In the genomic region with DNA sequence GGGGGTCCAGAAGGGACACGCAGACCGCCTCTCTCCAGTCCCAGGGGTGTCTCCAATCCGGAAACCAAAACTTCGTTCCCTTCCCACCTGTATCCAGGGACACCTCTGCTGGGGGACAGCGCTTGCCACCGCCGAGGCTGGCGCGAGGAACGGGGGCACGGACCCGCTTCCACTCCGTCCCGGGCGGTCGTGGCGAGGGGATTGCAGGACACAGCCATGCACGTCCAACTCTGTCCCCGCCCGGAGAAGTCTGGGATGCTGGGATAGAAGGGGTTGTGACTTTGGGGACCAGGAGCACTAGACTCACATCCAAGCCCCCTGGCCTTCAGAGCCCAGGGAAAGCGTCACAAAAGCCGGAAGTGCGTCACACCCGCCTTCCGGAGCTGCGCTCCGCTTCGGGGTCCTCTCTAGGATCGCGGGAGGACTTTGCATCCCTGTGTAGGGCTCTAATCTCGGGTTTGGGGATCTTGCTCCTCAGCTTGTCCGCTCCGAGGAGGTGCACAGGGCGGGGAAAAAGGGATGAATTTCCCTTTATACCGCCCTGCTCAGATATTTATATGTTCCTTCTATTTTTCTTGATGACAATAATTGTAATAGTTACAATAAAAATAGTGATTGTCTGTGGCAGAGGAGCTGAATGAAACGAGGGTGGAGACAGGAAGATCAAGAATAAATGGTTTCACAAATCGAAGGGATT, we compare ENCODE assay signal across 7 cellular contexts.
DNase-seq lines count a peak whose midpoint lies in the region; ATAC-seq and FAIRE-seq lines count a peak whose summit lies in the region.

A gene (minus strand): TSS at position 348 of the 697 bp plus-strand sequence. CDS start 3,707 bp downstream, outside the sequence.

- H3K36me3 ChIP-seq in iPS-15b (ENCODE audit: control insufficient read depth, insufficient read depth, low read length): no peaks in the 10 kb centered on the region

- peak; percentile 98 for FAIRE-seq in GM18507 (lab: Jason Lieb, UNC)

- no peaks in the 10 kb centered on the region for H3K4me1 ChIP-seq in iPS-15b (ENCODE audit: control insufficient read depth, insufficient read depth, low read length)

- peak; percentile 91 for ATAC-seq in HG02981 (IDR thresholded peaks at IDR 0.05; ENCODE audit: unreplicated experiment)

- peak within 1 kb of the TSS; percentile 97 for H3K9ac ChIP-seq in iPS-15b (ENCODE audit: low read depth, low read length)

- H3K4me3 ChIP-seq in iPS-15b (ENCODE audit: low read depth, low read length) (peak within 1 kb of the TSS; percentile 99), skeletal muscle cell (ENCODE audit: low read depth, low read length) (peak within 1 kb of the TSS; percentile 99)

- DNase-seq in GM18507 (ENCODE audit: extremely low spot score, insufficient read length, low read depth) (peak; percentile 94), NCI-H2081 treated with DMSO at 0.1 percent for 48 hours (lab: John Stamatoyannopoulos, UW) (peak; percentile 55), UCSD-AML1 (lab: John Stamatoyannopoulos, UW; ENCODE audit: unreplicated experiment) (peak; percentile 78), brain pericyte (ENCODE audit: low read depth, low spot score) (peak; percentile 62), skeletal muscle cell (ENCODE audit: low read depth) (peak; percentile 85)

- no peaks in the 10 kb centered on the region for H3K9me3 ChIP-seq in iPS-15b (ENCODE audit: control insufficient read depth, insufficient read depth, low read length)

- no peaks in the 10 kb centered on the region for H3K27me3 ChIP-seq in iPS-15b (ENCODE audit: control insufficient read depth, insufficient read depth, low read length)

Comparison
In these comparisons a context has a peak if more than half of its experiments do, and no peak if none do; other contexts are left out.
1. Peak in every context shown above with its lines: DNase-seq, ATAC-seq and H3K4me3 ChIP-seq.